19 cellular contexts compared by ENCODE assay signal in the genomic region with DNA sequence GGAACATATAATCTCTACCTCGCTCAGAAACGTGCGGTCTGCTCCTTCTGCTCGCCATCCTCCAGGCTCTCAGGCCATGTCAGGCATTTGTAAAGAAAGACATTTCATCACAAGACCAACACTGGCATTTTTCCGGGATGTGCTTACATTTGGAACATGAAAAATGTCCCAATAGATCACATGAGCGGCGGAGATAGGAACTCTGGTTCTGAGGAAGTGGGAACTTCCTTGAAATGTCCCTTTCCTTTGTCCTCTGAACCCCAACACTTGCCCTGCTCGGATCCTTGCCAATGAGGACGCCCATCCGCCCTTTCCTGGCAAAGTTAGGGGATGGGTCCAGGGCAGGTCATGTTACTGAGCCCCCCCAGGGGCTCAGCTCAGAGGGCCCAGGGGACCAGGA.
DNase-seq lines count a peak whose midpoint lies in the region; ATAC-seq and TF ChIP-seq lines count a peak whose summit lies in the region.
"Had no signal": no experiment of that assay in that cellular context is flagged by ENCODE, and none has a peak within 500 bp of the region (broad histone marks: within the 10 kb centered on the region; RNA-seq: fewer than 3 reads in every experiment).

No MANE protein-coding gene starts in this region.

- 60 to 68% methylated on average over 10 of the region's 10 CpGs for WGBS in lung, 2 donors
- WGBS in transverse colon (ENCODE audit: low coverage in 1 of 2), 2 donors: 77 to 84% methylated on average over 5 to 10 of the region's 10 CpGs

- H3K9me3 ChIP-seq in colonic mucosa (no peaks in the 10 kb centered on the region), left ventricle myocardium inferior (replicated peaks) (no peaks in the 10 kb centered on the region), lung (ENCODE audit: control insufficient read depth in 2 of 2, insufficient read depth in 1 of 2, low read length in 1 of 2) (no peaks in the 10 kb centered on the region), transverse colon (no peaks in the 10 kb centered on the region), osteoblast (ENCODE audit: low read depth, low read length) (no peaks in the 10 kb centered on the region)

- no peak overlapping the region for H2AFZ ChIP-seq in osteoblast (ENCODE audit: low read length)
- H2AFZ ChIP-seq: GM23248 had no signal

- H3K36me3 ChIP-seq in colonic mucosa: no peaks in the 10 kb centered on the region
- no peaks in the 10 kb centered on the region for H3K36me3 ChIP-seq in left ventricle myocardium inferior
- no peaks in the 10 kb centered on the region for H3K36me3 ChIP-seq in lung (ENCODE audit: control insufficient read depth in 2 of 2, insufficient read depth in 2 of 2, low read length in 2 of 2)
- no peaks in the 10 kb centered on the region for H3K36me3 ChIP-seq in transverse colon
- no peaks in the 10 kb centered on the region for H3K36me3 ChIP-seq in osteoblast (ENCODE audit: insufficient read depth, low read length)

- in situ Hi-C loops in transverse colon (cut with MboI; ENCODE audit: low pct_ligation_motif_present in 1 of 4, low pct_unique_long_range_greater_than_20kb in 1 of 4, low sequenced_read_pairs in 3 of 4): no loop called here

- no peaks in the 10 kb centered on the region for H3K27me3 ChIP-seq in colonic mucosa
- H3K27me3 ChIP-seq in left ventricle myocardium inferior (ENCODE audit: low read depth): peaks cover 4% of the 10 kb centered on the region
- H3K27me3 ChIP-seq in lung (ENCODE audit: control insufficient read depth, insufficient read depth): no peaks in the 10 kb centered on the region
- no peaks in the 10 kb centered on the region for H3K27me3 ChIP-seq in transverse colon
- no peaks in the 10 kb centered on the region for H3K27me3 ChIP-seq in osteoblast (ENCODE audit: insufficient read depth, low read length)

- no peaks in the 10 kb centered on the region for H3K79me2 ChIP-seq in osteoblast (ENCODE audit: insufficient read depth, low read length)

- no peak for TF ChIP-seq EP300 in transverse colon (IDR thresholded peaks at IDR 0.05; ENCODE audit: low read depth)

- intact Hi-C loops in colonic mucosa (cut with DNase I) (no loop called here), left ventricle myocardium inferior (cut with micrococcal nuclease) (no loop called here), transverse colon (cut with DNase I; ENCODE audit: low total_unique reads) (no loop called here)

- no peak for TF ChIP-seq CTCF in colonic mucosa (IDR thresholded peaks at IDR 0.05)
- TF ChIP-seq CTCF in left ventricle myocardium inferior (IDR thresholded peaks at IDR 0.05; ENCODE audit: borderline replicate concordance): no peak
- no peak for TF ChIP-seq CTCF in lung (IDR thresholded peaks at IDR 0.05; ENCODE audit: control extremely low read depth, extremely low read depth)
- TF ChIP-seq CTCF in transverse colon (IDR thresholded peaks at IDR 0.05): no peak
- TF ChIP-seq CTCF in osteoblast (IDR thresholded peaks at IDR 0.05; ENCODE audit: extremely low read depth, low read depth, low read length): no peak

- DNase-seq in colonic mucosa: peak; percentile 27
- DNase-seq in left ventricle myocardium inferior: peak; percentile 25
- DNase-seq in lung (ENCODE audit: low spot score): peak; percentile 29
- DNase-seq in transverse colon: peak; percentile 11
- DNase-seq in NCI-H345 treated with DMSO at 0.1 percent for 48 hours (lab: John Stamatoyannopoulos, UW; ENCODE audit: unreplicated experiment): no peak
- no peak for DNase-seq in osteoblast (ENCODE audit: insufficient read length, low spot score, missing footprints)
- DNase-seq: GF-D8, GM23248, HCEC 1CT, Kasumi-1, MM.1S, NCI-H1092 treated with DMSO at 0.1 percent for 48 hours, NCI-H187 treated with DMSO at 0.1 percent for 48 hours, NCI-H446 treated with DMSO at 0.1 percent for 48 hours, NCI-H748 treated with DMSO at 0.1 percent for 48 hours, OCI-M1, RPMI8226 had no signal

- H4K20me1 ChIP-seq in osteoblast (ENCODE audit: insufficient read depth, low read length): no peaks in the 10 kb centered on the region

- no peak overlapping the region for H3K27ac ChIP-seq in colonic mucosa
- H3K27ac ChIP-seq in left ventricle myocardium inferior (replicated peaks): no peak overlapping the region
- H3K27ac ChIP-seq in lung (ENCODE audit: low read depth in 1 of 2, low read length in 1 of 2): no peak overlapping the region
- no peak overlapping the region for H3K27ac ChIP-seq in transverse colon
- H3K27ac ChIP-seq in osteoblast (ENCODE audit: low read depth, low read length): no peak overlapping the region
- H3K27ac ChIP-seq: C4-2B, GM23248 had no signal

- H3K4me1 ChIP-seq in colonic mucosa (no peaks in the 10 kb centered on the region), left ventricle myocardium inferior (no peaks in the 10 kb centered on the region), lung (ENCODE audit: control insufficient read depth in 2 of 2, insufficient read depth in 2 of 2, low read length in 2 of 2) (peaks cover 0 to 5% of the 10 kb centered on the region in 2 donors), transverse colon (no peaks in the 10 kb centered on the region), osteoblast (ENCODE audit: insufficient read depth, low read length) (no peaks in the 10 kb centered on the region)

- ATAC-seq in lung (ENCODE audit: insufficient read depth, low FRiP score) (peak; percentile 57), HG03045 (IDR thresholded peaks at IDR 0.05; ENCODE audit: unreplicated experiment) (no peak)

- no peak overlapping the region for H3K4me3 ChIP-seq in colonic mucosa
- no peak overlapping the region for H3K4me3 ChIP-seq in left ventricle myocardium inferior
- H3K4me3 ChIP-seq in lung: no peak overlapping the region
- no peak overlapping the region for H3K4me3 ChIP-seq in transverse colon
- H3K4me3 ChIP-seq in osteoblast (ENCODE audit: insufficient read depth, low read length): no peak overlapping the region
- H3K4me3 ChIP-seq: GM23248 had no signal

- no peak overlapping the region for H3K9ac ChIP-seq in colonic mucosa (ENCODE audit: low read depth in 2 of 2, low read length in 2 of 2)
- H3K9ac ChIP-seq: GM23248 had no signal

- no peak for TF ChIP-seq POLR2A in transverse colon (IDR thresholded peaks at IDR 0.05)

- no peak overlapping the region for H3K4me2 ChIP-seq in osteoblast (ENCODE audit: insufficient read depth, low read length)

Comparison
In these comparisons a context has a peak if more than half of its experiments do, and no peak if none do; other contexts are left out.
1. DNase-seq: peak in colonic mucosa (single experiment), left ventricle myocardium inferior (single experiment), lung (single experiment) and transverse colon (single experiment); none in NCI-H345 treated with DMSO at 0.1 percent for 48 hours (single experiment) and osteoblast (single experiment).